In the genomic region with DNA sequence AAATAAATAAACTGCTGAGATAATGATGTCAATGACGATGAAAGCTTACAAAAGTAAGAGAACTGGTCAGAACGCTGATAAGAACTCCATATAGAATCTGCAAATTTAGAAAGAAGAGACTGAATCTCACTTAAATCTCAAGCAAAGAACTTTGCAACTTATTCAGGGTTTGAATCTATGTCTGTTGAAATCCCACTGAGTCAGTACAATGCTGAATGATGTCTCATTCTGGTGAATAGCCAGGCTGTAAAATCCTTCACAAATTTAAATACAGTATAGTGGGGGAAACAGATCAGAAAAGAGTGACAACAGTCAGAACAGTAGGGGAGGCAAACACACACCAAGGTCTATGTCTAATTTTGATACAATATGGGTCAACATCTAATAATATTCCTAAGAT, we compare ENCODE assay signal across 31 cellular contexts. TPM values are rescaled to one million over a fixed set of nuclear protein-coding genes. Genes with fewer than 3 reads are reported as not detected.
A peak's percentile ranks its signal among the peaks of the same experiment; 100 is the strongest.
DNase-seq lines count a peak whose midpoint lies in the region; ATAC-seq, FAIRE-seq and TF ChIP-seq lines count a peak whose summit lies in the region.
"Had no signal": no experiment of that assay in that cellular context is flagged by ENCODE, and none has a peak within 500 bp of the region (broad histone marks: within the 10 kb centered on the region; RNA-seq: fewer than 3 reads in every experiment).

No MANE protein-coding gene starts in this region.

- H3K4me3 ChIP-seq in astrocyte (ENCODE audit: insufficient read depth, low read depth, low read length) (no peak overlapping the region), esophagus squamous epithelium (no peak overlapping the region)
- H3K4me3 ChIP-seq: body of pancreas, pancreas had no signal

- no peak for TF ChIP-seq CTCF in HFFc6 (IDR thresholded peaks at IDR 0.05)
- no peak for TF ChIP-seq CTCF in astrocyte (IDR thresholded peaks at IDR 0.05; ENCODE audit: insufficient read depth, low read depth, low read length)
- TF ChIP-seq CTCF in esophagus squamous epithelium (IDR thresholded peaks at IDR 0.05), result no peak

- intact Hi-C loops in esophagus squamous epithelium (cut with DNase I), result no loop called here

- ATAC-seq in activated CD8-positive, alpha-beta memory T cell treated with anti-CD3 and anti-CD28 coated beads, Interleukin-2, amount 10 ng/mL, durations not matched to agents 7 days and 5 days, result no peak
- ATAC-seq: body of pancreas; CD8-positive, alpha-beta T cell; foreskin keratinocyte; left colon; pancreas; right cardiac atrium; stimulated activated effector memory CD8-positive, alpha-beta T cell treated with anti-CD3 and anti-CD28 coated beads, Interleukin-12 subunit alpha, Interleukin-12 subunit beta, amount 100 ng/mL, for 72 hours had no signal

- CTCF ChIA-PET in activated CD8-positive, alpha-beta memory T cell treated with anti-CD3 and anti-CD28 coated beads, Interleukin-2, amount 10 ng/mL, durations not matched to agents 7 days and 5 days (lab: Charles Lee), result no interaction called here

- no peaks in the 10 kb centered on the region for H3K79me2 ChIP-seq in astrocyte (ENCODE audit: insufficient read depth, low read length)

- no peaks in the 10 kb centered on the region for H3K36me3 Mint-ChIP-seq in HFFc6 (ENCODE audit: low read depth)
- H3K36me3 Mint-ChIP-seq in astrocyte (ENCODE audit: low read depth, unreplicated experiment), result no peaks in the 10 kb centered on the region
- H3K36me3 Mint-ChIP-seq in activated CD8-positive, alpha-beta memory T cell treated with anti-CD3 and anti-CD28 coated beads, Interleukin-2, amount 10 ng/mL, durations not matched to agents 7 days and 5 days, result no peaks in the 10 kb centered on the region
- H3K36me3 Mint-ChIP-seq: CD8-positive, alpha-beta T cell; stimulated activated effector memory CD8-positive, alpha-beta T cell treated with anti-CD3 and anti-CD28 coated beads, Interleukin-12 subunit alpha, Interleukin-12 subunit beta, amount 100 ng/mL, for 72 hours had no signal

- H3K27me3 ChIP-seq in astrocyte (ENCODE audit: insufficient read depth, low read length), result no peaks in the 10 kb centered on the region
- H3K27me3 ChIP-seq in esophagus squamous epithelium, result no peaks in the 10 kb centered on the region
- H3K27me3 ChIP-seq: body of pancreas, foreskin keratinocyte, pancreas had no signal

- no peaks in the 10 kb centered on the region for H3K36me3 ChIP-seq in astrocyte (ENCODE audit: insufficient read depth, low read length)
- no peaks in the 10 kb centered on the region for H3K36me3 ChIP-seq in esophagus squamous epithelium
- H3K36me3 ChIP-seq: pancreas had no signal

- H3K9me3 ChIP-seq in astrocyte (ENCODE audit: insufficient read depth, low read depth, low read length), result no peaks in the 10 kb centered on the region
- H3K9me3 ChIP-seq in esophagus squamous epithelium, result no peaks in the 10 kb centered on the region
- H3K9me3 ChIP-seq: body of pancreas, pancreas, SK-N-SH had no signal

- 87 to 88% methylated on average over 2 of the region's 2 CpGs for WGBS in esophagus squamous epithelium, 2 donors

- H3K27ac ChIP-seq in astrocyte (ENCODE audit: low read depth, low read length) (no peak overlapping the region), esophagus squamous epithelium (no peak overlapping the region)
- H3K27ac ChIP-seq: body of pancreas, foreskin keratinocyte, pancreas had no signal

- H3K27ac Mint-ChIP-seq in HFFc6 (peak overlapping the region; percentile 65), astrocyte (ENCODE audit: unreplicated experiment) (no peak overlapping the region)
- no peak overlapping the region for H3K27ac Mint-ChIP-seq in activated CD8-positive, alpha-beta memory T cell treated with anti-CD3 and anti-CD28 coated beads, Interleukin-2, amount 10 ng/mL, durations not matched to agents 7 days and 5 days
- H3K27ac Mint-ChIP-seq: activated CD8-positive, alpha-beta T cell treated with anti-CD3 and anti-CD28 coated beads, Interleukin-2, amount 10 ng/mL, durations not matched to agents 7 days and 5 days; B cell; CD8-positive, alpha-beta T cell; H9; stimulated activated effector memory CD8-positive, alpha-beta T cell treated with anti-CD3 and anti-CD28 coated beads, Interleukin-12 subunit alpha, Interleukin-12 subunit beta, amount 100 ng/mL, for 72 hours had no signal

- no peak for TF ChIP-seq POLR2A in esophagus squamous epithelium (IDR thresholded peaks at IDR 0.05)

- H2AFZ ChIP-seq in astrocyte (ENCODE audit: low read depth, low read length), result no peak overlapping the region

- peaks cover 32% of the 10 kb centered on the region for H3K4me1 Mint-ChIP-seq in HFFc6 (ENCODE audit: low read depth)
- peaks cover 7% of the 10 kb centered on the region for H3K4me1 Mint-ChIP-seq in astrocyte (ENCODE audit: low read depth, unreplicated experiment)
- H3K4me1 Mint-ChIP-seq in activated CD8-positive, alpha-beta memory T cell treated with anti-CD3 and anti-CD28 coated beads, Interleukin-2, amount 10 ng/mL, durations not matched to agents 7 days and 5 days, result peaks cover 10% of the 10 kb centered on the region

- DNase-seq in AG08395 (ENCODE audit: low spot score) (peak; percentile 66), HFFc6 (peak; percentile 44), astrocyte (ENCODE audit: low read depth) (no peak), iris pigment epithelial cell (ENCODE audit: low read depth) (peak; percentile 61), SW480 (ENCODE audit: low spot score) (no peak), esophagus squamous epithelium (lab: John Stamatoyannopoulos, UW) (no peak)
- DNase-seq in activated CD8-positive, alpha-beta memory T cell treated with anti-CD3 and anti-CD28 coated beads, Interleukin-2, amount 10 ng/mL, durations not matched to agents 7 days and 5 days, result no peak
- no peak for DNase-seq in activated naive CD4-positive, alpha-beta T cell treated with Interleukin-2 at 50 U/mL for 16 hours
- DNase-seq: 8988T; activated CD8-positive, alpha-beta T cell treated with anti-CD3 and anti-CD28 coated beads, Interleukin-2, amount 10 ng/mL, durations not matched to agents 7 days and 5 days; activated effector memory CD4-positive, alpha-beta T cell treated with anti-CD3 and anti-CD28 coated beads, Interleukin-2, amount 50 U/mL, for 16 hours; activated T-cell treated with anti-CD3 and anti-CD28 coated beads for 4 hours; body of pancreas; CD8-positive, alpha-beta T cell; cerebellar nuclear complex; DMS153; H9; hippocampal formation; left colon; NCI-H1436; NCI-H2107; NCI-H774; pancreas; right cardiac atrium; SK-N-SH; stimulated activated CD4-positive, alpha-beta T cell treated with anti-CD3 and anti-CD28 coated beads, Interleukin-2, amount 100 ng/mL, for 48 hours; T-helper 2 cell had no signal

- H3K4me3 Mint-ChIP-seq in HFFc6 (no peak overlapping the region), astrocyte (ENCODE audit: unreplicated experiment) (no peak overlapping the region)
- H3K4me3 Mint-ChIP-seq in activated CD8-positive, alpha-beta memory T cell treated with anti-CD3 and anti-CD28 coated beads, Interleukin-2, amount 10 ng/mL, durations not matched to agents 7 days and 5 days, result no peak overlapping the region
- H3K4me3 Mint-ChIP-seq: activated CD8-positive, alpha-beta T cell treated with anti-CD3 and anti-CD28 coated beads, Interleukin-2, amount 10 ng/mL, durations not matched to agents 7 days and 5 days; B cell; CD8-positive, alpha-beta T cell; H9; stimulated activated effector memory CD8-positive, alpha-beta T cell treated with anti-CD3 and anti-CD28 coated beads, Interleukin-12 subunit alpha, Interleukin-12 subunit beta, amount 100 ng/mL, for 72 hours had no signal

- H3K27me3 Mint-ChIP-seq in HFFc6 (ENCODE audit: insufficient read depth), result peaks cover 2% of the 10 kb centered on the region; the same call in 1 of the 2 replicates
- H3K27me3 Mint-ChIP-seq in astrocyte (ENCODE audit: low read depth, unreplicated experiment), result no peaks in the 10 kb centered on the region
- no peaks in the 10 kb centered on the region for H3K27me3 Mint-ChIP-seq in activated CD8-positive, alpha-beta memory T cell treated with anti-CD3 and anti-CD28 coated beads, Interleukin-2, amount 10 ng/mL, durations not matched to agents 7 days and 5 days
- H3K27me3 Mint-ChIP-seq: B cell had no signal

- H3K4me2 ChIP-seq in astrocyte (ENCODE audit: low read length), result no peak overlapping the region
- H3K4me2 ChIP-seq: SK-N-SH had no signal

- H3K9ac ChIP-seq in astrocyte (ENCODE audit: low read length), result no peak overlapping the region
- H3K9ac ChIP-seq: SK-N-SH had no signal

- H4K20me1 ChIP-seq in astrocyte (ENCODE audit: insufficient read depth, low read length), result no peaks in the 10 kb centered on the region

- H3K9me3 Mint-ChIP-seq in HFFc6 (no peaks in the 10 kb centered on the region), astrocyte (ENCODE audit: unreplicated experiment) (no peaks in the 10 kb centered on the region)
- H3K9me3 Mint-ChIP-seq in activated CD8-positive, alpha-beta memory T cell treated with anti-CD3 and anti-CD28 coated beads, Interleukin-2, amount 10 ng/mL, durations not matched to agents 7 days and 5 days (ENCODE audit: low read depth), result no peaks in the 10 kb centered on the region
- H3K9me3 Mint-ChIP-seq: CD8-positive, alpha-beta T cell; H9; stimulated activated effector memory CD8-positive, alpha-beta T cell treated with anti-CD3 and anti-CD28 coated beads, Interleukin-12 subunit alpha, Interleukin-12 subunit beta, amount 100 ng/mL, for 72 hours had no signal

- no peaks in the 10 kb centered on the region for H3K4me1 ChIP-seq in astrocyte (ENCODE audit: insufficient read depth, low read length)
- no peaks in the 10 kb centered on the region for H3K4me1 ChIP-seq in esophagus squamous epithelium
- H3K4me1 ChIP-seq: body of pancreas, foreskin keratinocyte, pancreas had no signal

- FAIRE-seq in astrocyte (lab: Jason Lieb, UNC), result peak; percentile 62
- FAIRE-seq: G401.6, pancreas had no signal

RNA-seq across cellular contexts. Expression of a gene that starts 38.9 kb away (rescaled TPM):
- total RNA-seq in HFFc6 (2021; fragmentation: NEBNext Ultra II Directional; extraction: Animal tissue kit (Norgen Biotek cat#: 25700)), result 10 to 100 TPM; 61.6 to 86.9 (median 71.5) TPM
- total RNA-seq in astrocyte, result 35.4 and 36.1 TPM in 2 replicates
- 10 to 100 TPM; 66.2 to 77.9 TPM for total RNA-seq in activated CD8-positive, alpha-beta memory T cell treated with anti-CD3 and anti-CD28 coated beads, Interleukin-2, amount 10 ng/mL, durations not matched to agents 7 days and 5 days
- 10 to 100 TPM; 16.7 to 51.1 (median 26.1) TPM for total RNA-seq in esophagus squamous epithelium

Comparison
In these comparisons a context has a peak if more than half of its experiments do, and no peak if none do; other contexts are left out.
1. DNase-seq: peak in AG08395 (single experiment), HFFc6 (single experiment) and iris pigment epithelial cell (single experiment); none in astrocyte (single experiment), activated CD8-positive, alpha-beta memory T cell treated with anti-CD3 and anti-CD28 coated beads, Interleukin-2, amount 10 ng/mL, durations not matched to agents 7 days and 5 days (single experiment), activated naive CD4-positive, alpha-beta T cell treated with Interleukin-2 at 50 U/mL for 16 hours (single experiment), SW480 (single experiment) and esophagus squamous epithelium (single experiment).